ENCODE assay signal across 33 cellular contexts in the genomic region with DNA sequence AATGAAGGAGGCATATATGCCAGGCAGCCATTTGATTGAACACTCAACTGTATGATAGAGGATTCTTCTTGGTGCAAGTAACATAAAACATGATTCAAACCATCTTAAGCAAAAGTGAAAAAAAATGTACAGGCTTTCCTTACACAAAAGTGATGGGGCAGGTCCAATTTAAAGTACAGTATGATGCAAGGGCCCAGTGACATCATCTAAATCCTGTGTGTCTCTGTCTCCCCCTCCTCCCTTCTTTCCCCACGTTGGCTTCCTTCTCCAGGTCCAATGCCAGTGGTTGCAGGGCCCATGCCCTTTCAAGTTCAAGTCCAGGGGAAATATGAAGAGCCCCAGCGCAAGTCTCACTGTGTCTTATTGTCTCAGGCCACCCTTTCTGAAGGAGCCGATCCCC.
"Had no signal": no experiment of that assay in that cellular context is flagged by ENCODE, and none has a peak within 500 bp of the region (broad histone marks: within the 10 kb centered on the region; RNA-seq: fewer than 3 reads in every experiment).

No MANE protein-coding gene starts in this region.

- H3K9ac ChIP-seq: SK-N-SH had no signal

- H3K36me3 Mint-ChIP-seq: activated CD4-positive, alpha-beta memory T cell treated with anti-CD3 and anti-CD28 coated beads for 36 hours; activated naive CD4-positive, alpha-beta T cell treated with anti-CD3 and anti-CD28 coated beads, Interleukin-2, amount 10 ng/mL, durations not matched to agents 7 days and 5 days; activated naive CD8-positive, alpha-beta T cell; WTC11 had no signal

- ATAC-seq: activated CD4-positive, alpha-beta T cell treated with anti-CD3 and anti-CD28 coated beads for 36 hours; activated CD4-positive, CD25-positive, alpha-beta regulatory T cell treated with anti-CD3 and anti-CD28 coated beads, Interleukin-2, amount 50 U/mL, for 24 hours; activated naive CD8-positive, alpha-beta T cell treated with anti-CD3 and anti-CD28 coated beads, Interleukin-2, amount 50 U/mL, for 24 hours; PC-3; WTC11 had no signal

- H3K4me3 ChIP-seq: cardiac muscle cell, Peyer's patch, SJSA1 had no signal

- DNase-seq: activated CD4-positive, alpha-beta memory T cell treated with anti-CD3 and anti-CD28 coated beads for 36 hours; activated CD4-positive, alpha-beta T cell treated with anti-CD3 and anti-CD28 coated beads for 36 hours; activated CD4-positive, alpha-beta T cell treated with anti-CD3 and anti-CD28 coated beads, Interleukin-2, amount 50 U/mL, for 1 hour; activated CD8-positive, alpha-beta memory T cell treated with anti-CD3 and anti-CD28 coated beads, Interleukin-2, amount 50 U/mL, for 4 hours; activated effector memory CD4-positive, alpha-beta T cell treated with Interleukin-2 at 50 U/mL for 16 hours; activated naive CD4-positive, alpha-beta T cell treated with anti-CD3 and anti-CD28 coated beads, Interleukin-2, amount 10 ng/mL, durations not matched to agents 7 days and 5 days; activated naive CD8-positive, alpha-beta T cell treated with anti-CD3 and anti-CD28 coated beads, Interleukin-2, amount 50 U/mL, for 24 hours; activated T-cell treated with anti-CD3 and anti-CD28 coated beads, Interleukin-2, amount 50 U/mL, for 48 hours; amniotic stem cell; aorta; brain microvascular endothelial cell; NCI-H1048; NCI-H1105 treated with DMSO at 0.1 percent for 48 hours; NCI-H1436 treated with DMSO at 0.1 percent for 48 hours; NCI-H1694 treated with DMSO at 0.1 percent for 48 hours; NCI-H2029; NCI-H510A; NCI-H526; NCI-H748 treated with DMSO at 0.1 percent for 48 hours; NK-92 treated with Interleukin-12 subunit alpha and Interleukin-12 subunit beta, amount 100 ng/mL, for 24 hours; Peyer's patch; RPMI8226; SHP77 treated with DMSO at 0.1 percent for 48 hours; SK-N-SH had no signal

- H3K27ac ChIP-seq: brain microvascular endothelial cell, cardiac muscle cell, SJSA1 had no signal

- H3K4me1 Mint-ChIP-seq: central memory CD8-positive, alpha-beta T cell had no signal

- H3K4me3 Mint-ChIP-seq: activated CD4-positive, alpha-beta memory T cell treated with anti-CD3 and anti-CD28 coated beads for 36 hours; activated CD4-positive, alpha-beta T cell treated with anti-CD3 and anti-CD28 coated beads for 36 hours; activated naive CD4-positive, alpha-beta T cell treated with anti-CD3 and anti-CD28 coated beads, Interleukin-2, amount 10 ng/mL, durations not matched to agents 7 days and 5 days; activated naive CD8-positive, alpha-beta T cell; activated naive CD8-positive, alpha-beta T cell treated with anti-CD3 and anti-CD28 coated beads, Interleukin-2, amount 50 U/mL, for 24 hours; central memory CD8-positive, alpha-beta T cell; T-helper 1 cell treated with Interleukin-12 subunit alpha and Interleukin-12 subunit beta and Interleukin-4 antibody, amounts not matched to agents 30 μg/mL and 1 μg/mL, for 36 hours; T-helper 2 cell treated with Interferon-gamma antibody and Interleukin-4, amounts not matched to agents 5 μg/mL and 100 μg/mL, for 36 hours; WTC11 had no signal

- H3K27ac Mint-ChIP-seq: activated CD4-positive, alpha-beta memory T cell treated with anti-CD3 and anti-CD28 coated beads for 36 hours; activated CD4-positive, alpha-beta T cell treated with anti-CD3 and anti-CD28 coated beads for 36 hours; activated naive CD4-positive, alpha-beta T cell treated with anti-CD3 and anti-CD28 coated beads, Interleukin-2, amount 10 ng/mL, durations not matched to agents 7 days and 5 days; activated naive CD8-positive, alpha-beta T cell; activated naive CD8-positive, alpha-beta T cell treated with anti-CD3 and anti-CD28 coated beads, Interleukin-2, amount 50 U/mL, for 24 hours; T-helper 1 cell treated with Interleukin-12 subunit alpha and Interleukin-12 subunit beta and Interleukin-4 antibody, amounts not matched to agents 30 μg/mL and 1 μg/mL, for 36 hours; T-helper 2 cell treated with Interferon-gamma antibody and Interleukin-4, amounts not matched to agents 5 μg/mL and 100 μg/mL, for 36 hours; WTC11 had no signal

- H3K36me3 ChIP-seq: brain microvascular endothelial cell, cardiac muscle cell, Peyer's patch, SJSA1 had no signal

- H3K9me3 Mint-ChIP-seq: activated CD4-positive, alpha-beta memory T cell treated with anti-CD3 and anti-CD28 coated beads for 36 hours; activated naive CD4-positive, alpha-beta T cell treated with anti-CD3 and anti-CD28 coated beads, Interleukin-2, amount 10 ng/mL, durations not matched to agents 7 days and 5 days; activated naive CD8-positive, alpha-beta T cell treated with anti-CD3 and anti-CD28 coated beads, Interleukin-2, amount 50 U/mL, for 24 hours; central memory CD8-positive, alpha-beta T cell; T-helper 1 cell treated with Interleukin-12 subunit alpha and Interleukin-12 subunit beta and Interleukin-4 antibody, amounts not matched to agents 30 μg/mL and 1 μg/mL, for 36 hours; T-helper 2 cell treated with Interferon-gamma antibody and Interleukin-4, amounts not matched to agents 5 μg/mL and 100 μg/mL, for 36 hours had no signal

- H3K9me3 ChIP-seq: Peyer's patch, SJSA1, SK-N-SH had no signal

- H3K27me3 ChIP-seq: brain microvascular endothelial cell, cardiac muscle cell, Peyer's patch, SJSA1 had no signal

- H3K27me3 Mint-ChIP-seq: activated CD4-positive, alpha-beta memory T cell treated with anti-CD3 and anti-CD28 coated beads for 36 hours; activated CD4-positive, alpha-beta T cell treated with anti-CD3 and anti-CD28 coated beads for 36 hours; activated naive CD4-positive, alpha-beta T cell treated with anti-CD3 and anti-CD28 coated beads, Interleukin-2, amount 10 ng/mL, durations not matched to agents 7 days and 5 days; activated naive CD8-positive, alpha-beta T cell; activated naive CD8-positive, alpha-beta T cell treated with anti-CD3 and anti-CD28 coated beads, Interleukin-2, amount 50 U/mL, for 24 hours had no signal
